25 cellular contexts compared by ENCODE assay signal in the genomic region with DNA sequence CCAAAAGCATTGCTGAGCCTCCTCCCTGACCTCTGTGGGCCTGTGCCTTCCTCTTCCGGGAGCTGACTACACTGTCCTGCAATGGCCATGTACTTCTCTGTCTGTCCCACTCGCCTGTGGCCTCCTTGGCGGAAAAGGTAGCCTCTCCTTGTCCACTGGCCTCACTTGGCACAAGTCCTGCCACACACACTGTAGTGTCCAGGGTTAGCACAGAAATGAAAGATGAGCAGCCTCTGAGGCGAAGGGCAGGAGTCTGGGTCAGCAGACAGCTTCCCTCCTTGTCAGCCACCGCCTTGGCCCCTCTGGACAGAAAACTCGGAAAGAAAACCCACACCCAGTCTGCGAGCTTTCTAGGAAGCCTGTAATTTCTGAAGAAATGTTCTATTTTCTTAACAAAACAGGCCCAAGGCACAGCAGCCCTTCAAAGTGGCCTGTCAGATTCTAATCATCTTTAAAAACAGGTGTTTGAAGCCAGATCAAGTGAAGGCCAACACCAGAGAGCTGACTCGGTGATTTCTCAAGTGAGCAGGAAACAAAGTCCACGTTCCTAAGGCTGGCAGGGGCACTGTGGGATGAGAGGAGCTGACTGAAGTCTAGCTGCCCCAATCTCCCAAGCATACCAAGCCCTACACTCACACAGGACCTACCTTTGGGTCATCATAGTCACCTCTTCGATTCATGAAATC.
"Had no signal": no experiment of that assay in that cellular context is flagged by ENCODE, and none has a peak within 500 bp of the region (broad histone marks: within the 10 kb centered on the region; RNA-seq: fewer than 3 reads in every experiment).

No MANE protein-coding gene starts in this region.

- H3K4me1 ChIP-seq: sigmoid colon, uterus had no signal

- H3K9me3 Mint-ChIP-seq: natural killer cell treated with Interleukin-12 subunit alpha and Interleukin-12 subunit beta and Interleukin-15 and Interleukin-18, amount 100 ng/mL, for 72 hours; stimulated activated naive CD8-positive, alpha-beta T cell treated with anti-CD3 and anti-CD28 coated beads, Interleukin-15, Interleukin-2, amounts not matched to agents 100 ng/mL and 50 ng/mL, for 24 hours; type B pancreatic cell had no signal

- DNase-seq: activated CD4-positive, alpha-beta T cell treated with anti-CD3 and anti-CD28 coated beads for 36 hours; activated CD4-positive, alpha-beta T cell treated with anti-CD3 and anti-CD28 coated beads, Interleukin-2, amount 50 U/mL, for 4 hours; activated CD4-positive, CD25-positive, alpha-beta regulatory T cell; activated gamma-delta T cell treated with Interleukin-2 at 50 U/mL for 16 hours; activated naive CD4-positive, alpha-beta T cell treated with anti-CD3 and anti-CD28 coated beads, Interleukin-2, amount 50 U/mL, for 16 hours; amniotic stem cell; brain microvascular endothelial cell; caudate nucleus; foreskin fibroblast; left ventricle myocardium superior; mucosa of descending colon; ovary; retina; sigmoid colon; stimulated activated CD4-positive, alpha-beta T cell treated with anti-CD3 and anti-CD28 coated beads, Interleukin-2, amount 100 ng/mL, for 48 hours; T-helper 1 cell; uterus had no signal

- H3K4me1 Mint-ChIP-seq: activated CD4-positive, alpha-beta T cell treated with anti-CD3 and anti-CD28 coated beads for 36 hours had no signal

- H3K4me3 Mint-ChIP-seq: activated CD4-positive, alpha-beta T cell treated with anti-CD3 and anti-CD28 coated beads for 36 hours; natural killer cell treated with Interleukin-12 subunit alpha and Interleukin-12 subunit beta and Interleukin-15 and Interleukin-18, amount 100 ng/mL, for 72 hours; stimulated activated naive CD8-positive, alpha-beta T cell treated with anti-CD3 and anti-CD28 coated beads, Interleukin-15, Interleukin-2, amounts not matched to agents 100 ng/mL and 50 ng/mL, for 24 hours; type B pancreatic cell had no signal

- H3K36me3 ChIP-seq: ovary, uterus had no signal

- H3K4me3 ChIP-seq: mucosa of descending colon, ovary, sigmoid colon, thoracic aorta, uterus had no signal

- H3K9me3 ChIP-seq: mucosa of descending colon, ovary, sigmoid colon, thoracic aorta, uterus had no signal

- ATAC-seq: activated CD4-positive, alpha-beta T cell treated with anti-CD3 and anti-CD28 coated beads for 36 hours; esophagus mucosa; left ventricle myocardium superior; mucosa of descending colon; natural killer cell treated with Interleukin-12 subunit alpha and Interleukin-12 subunit beta and Interleukin-15 and Interleukin-18, amount 100 ng/mL, for 72 hours had no signal

- H3K27ac ChIP-seq: brain microvascular endothelial cell, ovary, sigmoid colon, thoracic aorta, uterus had no signal

- H3K27me3 Mint-ChIP-seq: activated CD4-positive, alpha-beta T cell treated with anti-CD3 and anti-CD28 coated beads for 36 hours; natural killer cell treated with Interleukin-12 subunit alpha and Interleukin-12 subunit beta and Interleukin-15 and Interleukin-18, amount 100 ng/mL, for 72 hours; progenitor cell of endocrine pancreas; stimulated activated naive CD8-positive, alpha-beta T cell treated with anti-CD3 and anti-CD28 coated beads, Interleukin-15, Interleukin-2, amounts not matched to agents 100 ng/mL and 50 ng/mL, for 24 hours; type B pancreatic cell had no signal

- H3K27me3 ChIP-seq: brain microvascular endothelial cell, ovary, sigmoid colon, uterus had no signal

- FAIRE-seq: astrocyte, islet of Langerhans had no signal

- H3K27ac Mint-ChIP-seq: activated CD4-positive, alpha-beta T cell treated with anti-CD3 and anti-CD28 coated beads for 36 hours; natural killer cell treated with Interleukin-12 subunit alpha and Interleukin-12 subunit beta and Interleukin-15 and Interleukin-18, amount 100 ng/mL, for 72 hours; progenitor cell of endocrine pancreas; stimulated activated naive CD8-positive, alpha-beta T cell treated with anti-CD3 and anti-CD28 coated beads, Interleukin-15, Interleukin-2, amounts not matched to agents 100 ng/mL and 50 ng/mL, for 24 hours; type B pancreatic cell had no signal
